ENCODE assay signal across 30 cellular contexts in the genomic region with DNA sequence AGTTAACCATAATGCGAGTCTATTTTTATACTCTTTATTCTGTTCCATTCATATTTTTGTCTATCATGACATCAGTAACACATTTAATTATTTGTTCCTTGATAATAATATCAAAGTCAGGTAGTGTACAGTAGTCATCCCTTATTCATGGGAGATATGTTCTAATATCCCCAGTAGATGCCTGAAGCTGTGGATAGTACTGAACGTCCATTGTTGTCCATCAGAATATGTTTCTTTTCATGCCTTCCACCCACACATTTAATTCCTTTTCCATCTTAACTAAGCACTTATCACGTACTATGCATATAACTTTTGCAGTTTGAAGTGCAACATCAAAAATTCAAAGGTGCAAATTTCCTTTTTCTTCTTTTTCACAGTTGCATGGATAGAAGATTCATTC. TPM values are rescaled to one million over a fixed set of nuclear protein-coding genes. Genes with fewer than 3 reads are reported as not detected.
A peak's percentile ranks its signal among the peaks of the same experiment; 100 is the strongest.
DNase-seq lines count a peak whose midpoint lies in the region; ATAC-seq, FAIRE-seq and TF ChIP-seq lines count a peak whose summit lies in the region.
"Had no signal": no experiment of that assay in that cellular context is flagged by ENCODE, and none has a peak within 500 bp of the region (broad histone marks: within the 10 kb centered on the region; RNA-seq: fewer than 3 reads in every experiment).

No MANE protein-coding gene starts in this region.

- FAIRE-seq in frontal cortex (lab: Jason Lieb, UNC): no peak
- FAIRE-seq: A204.1 had no signal

- TF ChIP-seq EP300 in SK-N-SH (IDR thresholded peaks at IDR 0.05; ENCODE audit: borderline replicate concordance in 1 of 2, low read depth in 1 of 2, low read length in 1 of 2): no peak

- no peak for TF ChIP-seq CTCF in MCF 10A (IDR thresholded peaks at IDR 0.05; ENCODE audit: unreplicated experiment)
- TF ChIP-seq CTCF in breast epithelium (IDR thresholded peaks at IDR 0.05): no peak
- TF ChIP-seq CTCF in SK-N-SH (IDR thresholded peaks at IDR 0.05): no peak
- no peak for TF ChIP-seq CTCF in fibroblast of pulmonary artery (IDR thresholded peaks at IDR 0.05; ENCODE audit: low read length, missing control alignments)
- no peak for TF ChIP-seq CTCF in lower lobe of right lung (IDR thresholded peaks at IDR 0.05)
- TF ChIP-seq CTCF in prostate gland (IDR thresholded peaks at IDR 0.05): no peak

- peak overlapping the region; percentile 43 for H3K4me3 Mint-ChIP-seq in MCF 10A (ENCODE audit: unreplicated experiment)
- H3K4me3 Mint-ChIP-seq: activated CD4-positive, alpha-beta T cell treated with anti-CD3 and anti-CD28 coated beads, Interleukin-2, amount 10 ng/mL, durations not matched to agents 24 days and 14 days; activated CD8-positive, alpha-beta memory T cell treated with anti-CD3 and anti-CD28 coated beads, Interleukin-2, amount 10 ng/mL, durations not matched to agents 7 days and 5 days; activated naive CD4-positive, alpha-beta T cell treated with anti-CD3 and anti-CD28 coated beads, Interleukin-2, amount 10 ng/mL, durations not matched to agents 7 days and 5 days; B cell; CD8-positive, alpha-beta memory T cell; natural killer cell treated with Interleukin-12 subunit alpha and Interleukin-12 subunit beta and Interleukin-15 and Interleukin-18, amount 100 ng/mL, for 72 hours; T-helper 2 cell treated with Interferon-gamma antibody and Interleukin-4, amounts not matched to agents 5 μg/mL and 100 μg/mL, for 36 hours had no signal

- no peak for ATAC-seq in lower lobe of right lung
- no peak for ATAC-seq in HG03457 (IDR thresholded peaks at IDR 0.05; ENCODE audit: unreplicated experiment)
- ATAC-seq: activated CD8-positive, alpha-beta memory T cell treated with anti-CD3 and anti-CD28 coated beads, Interleukin-2, amount 10 ng/mL, durations not matched to agents 7 days and 5 days; left ventricle myocardium superior had no signal

- TF ChIP-seq POLR2A in breast epithelium (IDR thresholded peaks at IDR 0.05) (no peak), prostate gland (IDR thresholded peaks at IDR 0.05) (no peak)

- WGBS in SK-N-SH (ENCODE audit: low lambda C conversion rate): 65% methylated on average over 3 of the region's 3 CpGs
- WGBS in prostate gland: 92% methylated on average over 3 of the region's 3 CpGs

- H3K4me1 Mint-ChIP-seq in MCF 10A (ENCODE audit: insufficient read depth, unreplicated experiment): peaks cover 26% of the 10 kb centered on the region
- H3K4me1 Mint-ChIP-seq: activated CD8-positive, alpha-beta memory T cell treated with anti-CD3 and anti-CD28 coated beads, Interleukin-2, amount 10 ng/mL, durations not matched to agents 7 days and 5 days; activated naive CD4-positive, alpha-beta T cell treated with anti-CD3 and anti-CD28 coated beads, Interleukin-2, amount 10 ng/mL, durations not matched to agents 7 days and 5 days; CD8-positive, alpha-beta memory T cell had no signal

- H3K27me3 Mint-ChIP-seq in MCF 10A (ENCODE audit: insufficient read depth, unreplicated experiment): no peaks in the 10 kb centered on the region
- H3K27me3 Mint-ChIP-seq: activated CD4-positive, alpha-beta T cell treated with anti-CD3 and anti-CD28 coated beads, Interleukin-2, amount 10 ng/mL, durations not matched to agents 24 days and 14 days; activated CD8-positive, alpha-beta memory T cell treated with anti-CD3 and anti-CD28 coated beads, Interleukin-2, amount 10 ng/mL, durations not matched to agents 7 days and 5 days; activated naive CD4-positive, alpha-beta T cell treated with anti-CD3 and anti-CD28 coated beads, Interleukin-2, amount 10 ng/mL, durations not matched to agents 7 days and 5 days; B cell; CD8-positive, alpha-beta memory T cell; natural killer cell treated with Interleukin-12 subunit alpha and Interleukin-12 subunit beta and Interleukin-15 and Interleukin-18, amount 100 ng/mL, for 72 hours had no signal

- H3K79me2 ChIP-seq in SK-N-SH (ENCODE audit: insufficient read depth): peaks cover 62% of the 10 kb centered on the region

- H3K36me3 ChIP-seq in breast epithelium (no peaks in the 10 kb centered on the region), SK-N-SH (replicated peaks in 1 of 2; ENCODE audit: control insufficient read depth in 1 of 2, insufficient read depth in 2 of 2, low read length in 1 of 2) (peaks cover 0 to 21% of the 10 kb centered on the region in 2 experiments), lower lobe of right lung (peaks cover 3% of the 10 kb centered on the region), prostate gland (no peaks in the 10 kb centered on the region)
- H3K36me3 ChIP-seq: ovary had no signal

- peak overlapping the region; percentile 49 for H3K27ac Mint-ChIP-seq in MCF 10A (ENCODE audit: low read depth, unreplicated experiment)
- H3K27ac Mint-ChIP-seq: activated CD4-positive, alpha-beta T cell treated with anti-CD3 and anti-CD28 coated beads, Interleukin-2, amount 10 ng/mL, durations not matched to agents 24 days and 14 days; activated CD8-positive, alpha-beta memory T cell treated with anti-CD3 and anti-CD28 coated beads, Interleukin-2, amount 10 ng/mL, durations not matched to agents 7 days and 5 days; activated naive CD4-positive, alpha-beta T cell treated with anti-CD3 and anti-CD28 coated beads, Interleukin-2, amount 10 ng/mL, durations not matched to agents 7 days and 5 days; B cell; CD8-positive, alpha-beta memory T cell; T-helper 2 cell treated with Interferon-gamma antibody and Interleukin-4, amounts not matched to agents 5 μg/mL and 100 μg/mL, for 36 hours had no signal

- peaks cover 17% of the 10 kb centered on the region for H3K9me3 Mint-ChIP-seq in MCF 10A (ENCODE audit: unreplicated experiment)

- no peaks in the 10 kb centered on the region for H3K27me3 ChIP-seq in breast epithelium
- H3K27me3 ChIP-seq in SK-N-SH (ENCODE audit: insufficient read depth): no peaks in the 10 kb centered on the region
- H3K27me3 ChIP-seq in lower lobe of right lung (ENCODE audit: low read depth): no peaks in the 10 kb centered on the region
- no peaks in the 10 kb centered on the region for H3K27me3 ChIP-seq in prostate gland (replicated peaks; ENCODE audit: insufficient read depth)
- H3K27me3 ChIP-seq: cardiac muscle cell, esophagus squamous epithelium, ovary, spleen, tibial artery had no signal

- H3K4me3 ChIP-seq in breast epithelium (no peak overlapping the region), SK-N-SH (ENCODE audit: low read depth in 2 of 2, low read length in 1 of 2) (no peak overlapping the region), fibroblast of pulmonary artery (replicated peaks; ENCODE audit: low read depth, low read length) (no peak overlapping the region), lower lobe of right lung (no peak overlapping the region), prostate gland (no peak overlapping the region)
- H3K4me3 ChIP-seq: cardiac muscle cell, coronary artery, esophagus squamous epithelium, ovary, spleen, tibial artery had no signal

- DNase-seq in MCF 10A (ENCODE audit: unreplicated experiment) (no peak), breast epithelium (ENCODE audit: low spot score in 2 of 2) (no peak), SK-N-SH (no peak), fibroblast of pulmonary artery (ENCODE audit: low read depth) (peak; percentile 6), lower lobe of right lung (no peak), frontal cortex (ENCODE audit: low spot score in 2 of 2) (no peak), prostate gland (ENCODE audit: low spot score) (no peak)
- DNase-seq: activated CD4-positive, alpha-beta T cell treated with anti-CD3 and anti-CD28 coated beads, Interleukin-2, amount 10 ng/mL, durations not matched to agents 24 days and 14 days; activated CD8-positive, alpha-beta memory T cell treated with anti-CD3 and anti-CD28 coated beads, Interleukin-2, amount 10 ng/mL, durations not matched to agents 7 days and 5 days; activated naive CD4-positive, alpha-beta T cell treated with anti-CD3 and anti-CD28 coated beads, Interleukin-2, amount 10 ng/mL, durations not matched to agents 7 days and 5 days; CD8-positive, alpha-beta memory T cell; DMS153; esophagus squamous epithelium; H7; left ventricle myocardium superior; NCI-H1105 treated with DMSO at 0.1 percent for 48 hours; NCI-H2081 treated with DMSO at 0.1 percent for 48 hours; NCI-H345; ovary; retina; spleen; tibial artery had no signal

- no peak overlapping the region for H3K27ac ChIP-seq in breast epithelium
- H3K27ac ChIP-seq in SK-N-SH (ENCODE audit: low read depth in 2 of 2, low read length in 1 of 2): peak overlapping the region; percentile 17 to 89; a peak in 3 of 4 replicates
- H3K27ac ChIP-seq in lower lobe of right lung: no peak overlapping the region
- H3K27ac ChIP-seq in prostate gland: no peak overlapping the region
- H3K27ac ChIP-seq: cardiac muscle cell, coronary artery, ovary, spleen, tibial artery, VCaP had no signal

- intact Hi-C loops in MCF 10A (cut with micrococcal nuclease): no loop called here
- intact Hi-C loops in breast epithelium (cut with DNase I; ENCODE audit: low total_unique reads): no loop called here
- intact Hi-C loops in lower lobe of right lung (cut with DNase I): no loop called here
- intact Hi-C loops in prostate gland (cut with DNase I): no loop called here

- H3K9me3 ChIP-seq in breast epithelium (peaks cover 9 to 26% of the 10 kb centered on the region in 2 donors), SK-N-SH (no peaks in the 10 kb centered on the region), lower lobe of right lung (peaks cover 22% of the 10 kb centered on the region), prostate gland (no peaks in the 10 kb centered on the region)
- H3K9me3 ChIP-seq: ovary had no signal

- H3K4me1 ChIP-seq in breast epithelium (no peaks in the 10 kb centered on the region), SK-N-SH (ENCODE audit: control insufficient read depth in 1 of 2, insufficient read depth in 2 of 2, low read depth in 1 of 2, low read length in 1 of 2) (peaks cover 0 to 8% of the 10 kb centered on the region in 2 experiments; a peak in 2 of 4 replicates), lower lobe of right lung (no peaks in the 10 kb centered on the region), prostate gland (replicated peaks) (no peaks in the 10 kb centered on the region)
- H3K4me1 ChIP-seq: spleen, tibial artery had no signal

- no peaks in the 10 kb centered on the region for H4K20me1 ChIP-seq in SK-N-SH (ENCODE audit: insufficient read depth)

- H3K36me3 Mint-ChIP-seq in MCF 10A (ENCODE audit: insufficient read depth, unreplicated experiment): peaks cover 9% of the 10 kb centered on the region
- H3K36me3 Mint-ChIP-seq: activated naive CD4-positive, alpha-beta T cell treated with anti-CD3 and anti-CD28 coated beads, Interleukin-2, amount 10 ng/mL, durations not matched to agents 7 days and 5 days had no signal

- H3F3A ChIP-seq in SK-N-SH (replicated peaks; ENCODE audit: insufficient read depth): peaks cover 26% of the 10 kb centered on the region

- peak overlapping the region; percentile 71; the same call in 1 of the 2 replicates for H2AFZ ChIP-seq in SK-N-SH (ENCODE audit: low read depth)

- TSS peak; percentile 98 for BruUV-seq in MCF 10A (replicated peaks; lab: Mats Ljungman, UMichigan)

- CTCF ChIA-PET in MCF 10A (lab: Yijun Ruan, JAX): interaction anchor here (1.1 kb wide), 1 partner anchor 669 kb away, joined by 3 read pairs; no protein-coding TSS in a partner anchor
- CTCF ChIA-PET in SK-N-SH (lab: Yijun Ruan, JAX): interaction anchor here (1.2 kb wide), 1 partner anchor 32 kb away, joined by 3 read pairs; no protein-coding TSS in a partner anchor

- no peaks in the 10 kb centered on the region for H3K9me2 ChIP-seq in SK-N-SH

- peak overlapping the region; percentile 60; the same call in 1 of the 2 replicates for H3K9ac ChIP-seq in SK-N-SH

- POLR2A ChIA-PET in MCF 10A (lab: Yijun Ruan, JAX) (interaction anchor here (0.7 to 1.9 kb wide), 12 partner anchors 9 to 73 kb away, joined by 3 to 12 read pairs (median 4); no protein-coding TSS in a partner anchor), SK-N-SH (lab: Yijun Ruan, JAX) (interaction anchor here (0.5 kb wide), 1 partner anchor 11 kb away, joined by 3 read pairs; no protein-coding TSS in a partner anchor)

- no peak for TF ChIP-seq RAD21 in SK-N-SH (IDR thresholded peaks at IDR 0.05; ENCODE audit: low read length)

- peak overlapping the region; percentile 64; the same call in 1 of the 2 replicates for H3K4me2 ChIP-seq in SK-N-SH

RNA-seq across cellular contexts. Expression of gene FER, which starts 53.6 kb away (rescaled TPM):
- total RNA-seq in MCF 10A (2022): 71.1 and 73.4 TPM in 2 replicates
- 10 to 100 TPM; 24.3 to 27.8 (median 27.2) TPM for total RNA-seq in breast epithelium
- polyA plus RNA-seq in SK-N-SH (2012; rRNA removed): 1.8 and 2.5 TPM in 2 replicates
- polyA plus RNA-seq in SK-N-SH (2012; cell fraction: cytosol; rRNA removed): 2.5 TPM in 2 replicates
- 2.5 and 5.6 TPM in 2 replicates for polyA plus RNA-seq in SK-N-SH (2012; cell fraction: nucleus; rRNA removed)
- total RNA-seq in lower lobe of right lung: 35.3 TPM
- 75.4 TPM for total RNA-seq in frontal cortex
- total RNA-seq in prostate gland: 10 to 100 TPM in 1 of 2 donors, 1 to 10 TPM in 1; 9.1 to 36.0 TPM

Comparison
In these comparisons a context has a peak if more than half of its experiments do, and no peak if none do; other contexts are left out.
1. H3K27ac ChIP-seq: peak in SK-N-SH (2 of 2); none in breast epithelium (0 of 2), lower lobe of right lung (single experiment) and prostate gland (0 of 2).